2 cellular contexts compared by ENCODE assay signal in the genomic region with DNA sequence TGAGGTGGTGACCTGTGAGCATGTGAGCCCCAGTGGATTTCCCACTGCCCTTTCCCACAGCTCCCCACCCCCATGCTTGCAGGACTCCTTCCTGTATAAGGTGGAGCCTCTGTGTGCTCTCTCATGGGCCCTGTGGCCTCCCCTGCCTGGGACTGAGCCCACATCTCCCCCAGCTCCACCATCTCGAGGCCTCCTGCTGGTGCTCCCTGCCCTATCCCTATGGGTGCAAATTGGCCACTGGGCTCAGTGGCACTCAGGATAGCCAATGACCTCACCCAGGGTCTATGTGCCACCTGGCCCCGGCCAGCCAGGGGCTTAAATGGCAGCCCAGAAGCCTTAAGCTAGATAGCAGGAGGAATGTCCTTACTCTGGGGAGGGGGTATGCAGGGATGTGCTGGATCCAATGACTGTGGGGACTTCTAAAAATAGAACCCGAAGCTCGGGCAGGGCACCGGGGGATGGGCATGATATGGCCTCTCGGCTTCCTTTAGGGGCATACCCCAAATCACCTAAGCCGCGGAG.
TF ChIP-seq lines count a peak whose summit lies in the region.

No MANE protein-coding gene starts in this region.

TF ChIP-seq in IMR-90, 13 proteins besides CTCF, POLR2A, EP300 and RAD21:
- TF ChIP-seq SMC3 (IDR thresholded peaks at IDR 0.05; ENCODE audit: low read depth, low read length) (no peak), CEBPB (IDR thresholded peaks at IDR 0.05; ENCODE audit: low read depth, low read length) (no peak), CHD1 (IDR thresholded peaks at IDR 0.05; ENCODE audit: low read depth, low read length) (no peak), RFX5 (IDR thresholded peaks at IDR 0.05; ENCODE audit: low read depth, low read length) (no peak), FOS (IDR thresholded peaks at IDR 0.05; ENCODE audit: low read depth, low read length) (no peak), RCOR1 (IDR thresholded peaks at IDR 0.05; ENCODE audit: insufficient replicate concordance, low read length) (no peak), MAFK (IDR thresholded peaks at IDR 0.05; ENCODE audit: low read depth, low read length) (no peak)

TF ChIP-seq in H1, 55 proteins besides CTCF, POLR2A, EP300 and RAD21:
- no peak for TF ChIP-seq BRCA1 (IDR thresholded peaks at IDR 0.05; ENCODE audit: low read depth, low read length)
TF ChIP-seq in H1: peak in this region for 0.
